In genomic region chr1:12598914-12599463, GRCh38 we compare ENCODE assay signal across 17 cellular contexts. TPM values are rescaled to one million over a fixed set of nuclear protein-coding genes. Genes with fewer than 3 reads are reported as not detected.
A peak's percentile ranks its signal among the peaks of the same experiment; 100 is the strongest.
DNase-seq lines count a peak whose midpoint lies in the region; ATAC-seq and TF ChIP-seq lines count a peak whose summit lies in the region.
"Had no signal": no experiment of that assay in that cellular context is flagged by ENCODE, and none has a peak within 500 bp of the region (broad histone marks: within the 10 kb centered on the region; RNA-seq: fewer than 3 reads in every experiment).

No MANE protein-coding gene starts in this region.

- WGBS in right cardiac atrium, result 50% methylated on average over 8 of the region's 8 CpGs
- 56 to 71% methylated on average over 8 of the region's 8 CpGs for WGBS in esophagus, 2 donors
- 43% methylated on average over 7 of the region's 8 CpGs for WGBS in prostate gland

- H3K27ac ChIP-seq in right cardiac atrium (ENCODE audit: low read length), result peak overlapping the region; percentile 39
- H3K27ac ChIP-seq in esophagus (ENCODE audit: low read depth in 2 of 2, low read length in 1 of 2), result peak overlapping the region; percentile 30 to 62
- H3K27ac ChIP-seq in prostate gland, result peak overlapping the region; percentile 89 to 90
- peak overlapping the region; percentile 80 for H3K27ac ChIP-seq in vagina

- TF ChIP-seq CTCF in prostate gland (IDR thresholded peaks at IDR 0.05) (no peak), vagina (IDR thresholded peaks at IDR 0.05) (no peak)

- intact Hi-C loops in right cardiac atrium (cut with DNase I) (loop anchor here in 1 of 4 donors (10.0 kb wide), 1 partner anchor 54 kb away; no protein-coding TSS in a partner anchor), left cardiac atrium (cut with DNase I) (loop anchor here in 1 of 2 donors (5.0 kb wide), 1 partner anchor 137 kb away; no protein-coding TSS in a partner anchor), prostate gland (cut with DNase I) (loop anchor here (5.0 kb wide), 2 partner anchors 47 to 147 kb away; no protein-coding TSS in a partner anchor), vagina (cut with DNase I) (no loop called here)

- H3K4me3 ChIP-seq in right cardiac atrium (ENCODE audit: low read length), result no peak overlapping the region
- H3K4me3 ChIP-seq in esophagus (ENCODE audit: low read depth in 1 of 2, low read length in 2 of 2), result no peak overlapping the region
- H3K4me3 ChIP-seq in prostate gland, result no peak overlapping the region
- no peak overlapping the region for H3K4me3 ChIP-seq in vagina

- DNase-seq in right cardiac atrium (peak in 1 of 3 donors; percentile 74), left cardiac atrium (no peak), prostate gland (ENCODE audit: low spot score) (no peak), vagina (ENCODE audit: extremely low spot score in 2 of 2) (no peak), left lobe of liver (ENCODE audit: low spot score) (no peak), SIG-M5 treated with dmso at 0.1 percent for 504 hours (lab: John Stamatoyannopoulos, UW; ENCODE audit: unreplicated experiment) (no peak)
- DNase-seq: activated CD4-positive, alpha-beta memory T cell treated with anti-CD3 and anti-CD28 coated beads for 36 hours; activated T-cell treated with anti-CD3 and anti-CD28 coated beads, Interleukin-2, amount 50 U/mL, for 4 hours; DMS79; effector CD8-positive, alpha-beta T cell; KG1; NCI-H1048; stimulated activated naive CD4-positive, alpha-beta T cell had no signal

- TF ChIP-seq POLR2A in prostate gland (IDR thresholded peaks at IDR 0.05) (no peak), vagina (IDR thresholded peaks at IDR 0.05) (no peak)

- H3K9me3 ChIP-seq in right cardiac atrium (ENCODE audit: control insufficient read depth, low read length) (no peaks in the 10 kb centered on the region), esophagus (ENCODE audit: control insufficient read depth in 2 of 2, insufficient read depth in 1 of 2, low read depth in 1 of 2, low read length in 1 of 2) (no peaks in the 10 kb centered on the region), prostate gland (no peaks in the 10 kb centered on the region), vagina (no peaks in the 10 kb centered on the region)

- peaks cover 44% of the 10 kb centered on the region for H3K4me1 ChIP-seq in right cardiac atrium (ENCODE audit: control insufficient read depth, insufficient read depth, low read length)
- H3K4me1 ChIP-seq in esophagus (ENCODE audit: control insufficient read depth in 2 of 2, insufficient read depth in 2 of 2, low read length in 1 of 2), result peaks cover 12 to 58% of the 10 kb centered on the region in 2 donors
- H3K4me1 ChIP-seq in prostate gland (replicated peaks), result peaks cover 74% of the 10 kb centered on the region
- peaks cover 99% of the 10 kb centered on the region for H3K4me1 ChIP-seq in vagina

- ATAC-seq in right cardiac atrium (no peak), left cardiac atrium (no peak), left lobe of liver (no peak), GM18519 (IDR thresholded peaks at IDR 0.05; ENCODE audit: low FRiP score, unreplicated experiment) (no peak)
- ATAC-seq: activated T-cell treated with anti-CD3 and anti-CD28 coated beads, Interleukin-2, amount 50 U/mL, for 4 hours; HCT116 had no signal

- peaks cover 0 to 18% of the 10 kb centered on the region in 2 donors for H3K36me3 ChIP-seq in esophagus (ENCODE audit: control insufficient read depth in 2 of 2, insufficient read depth in 2 of 2, low read length in 1 of 2)
- no peaks in the 10 kb centered on the region for H3K36me3 ChIP-seq in prostate gland
- H3K36me3 ChIP-seq in vagina, result no peaks in the 10 kb centered on the region

- H3K27me3 ChIP-seq in right cardiac atrium (ENCODE audit: control insufficient read depth, insufficient read depth), result no peaks in the 10 kb centered on the region
- H3K27me3 ChIP-seq in esophagus (ENCODE audit: control insufficient read depth in 1 of 2, insufficient read depth in 2 of 2, low read length in 2 of 2), result no peaks in the 10 kb centered on the region
- no peaks in the 10 kb centered on the region for H3K27me3 ChIP-seq in prostate gland (replicated peaks; ENCODE audit: insufficient read depth)
- H3K27me3 ChIP-seq in vagina, result no peaks in the 10 kb centered on the region

RNA-seq across cellular contexts. Expression of gene DHRS3, which starts 19.0 kb away (rescaled TPM):
- total RNA-seq in right cardiac atrium, result 10 to 100 TPM; 83.0 to 97.0 (median 83.5) TPM
- polyA plus RNA-seq in right cardiac atrium, result 53.6 TPM
- 100 to 1,000 TPM in 1 of 2 donors, 10 to 100 TPM in 1; 74.3 to 106 TPM for total RNA-seq in left cardiac atrium
- polyA plus RNA-seq in esophagus, result 10 to 100 TPM; 73.1 to 83.7 TPM
- total RNA-seq in prostate gland, result 100 to 1,000 TPM; 171 to 178 TPM
- total RNA-seq in vagina, result 111 TPM
- 175 TPM for total RNA-seq in left lobe of liver

RNA-seq across cellular contexts. Expression of gene AADACL4, which starts 44.9 kb away (rescaled TPM):
- total RNA-seq in right cardiac atrium (not detected), left cardiac atrium (not detected), prostate gland (not detected), vagina (not detected), left lobe of liver (not detected)
- polyA plus RNA-seq in right cardiac atrium (not detected), esophagus (not detected)
- total RNA-seq: activated CD4-positive, alpha-beta memory T cell treated with anti-CD3 and anti-CD28 coated beads for 36 hours; activated T-cell treated with anti-CD3 and anti-CD28 coated beads, Interleukin-2, amount 50 U/mL, for 4 hours; bronchial epithelial cell had no signal

Comparison
In these comparisons a context has a peak if more than half of its experiments do, and no peak if none do; other contexts are left out.
1. H3K27ac ChIP-seq: peak in every context shown above with its lines; median percentile 90 in prostate gland; 80 in vagina; 46 in esophagus; 39 in right cardiac atrium.